In genomic region chr22:22061085-22062077, GRCh38 we compare ENCODE assay signal across 1 cellular context.
TF ChIP-seq lines count a peak whose summit lies in the region.

No MANE protein-coding gene starts in this region.

TF ChIP-seq in K562, 482 proteins besides CTCF, POLR2A, EP300 and RAD21 (continued from another document and continues in another):
- TF ChIP-seq ZNF592 (IDR thresholded peaks at IDR 0.05): no peak
- TF ChIP-seq TBL1XR1 (IDR thresholded peaks at IDR 0.05; ENCODE audit: low read length in 2 of 2): peak in 1 of 2 experiments; percentile 61; a peak in 1 of 4 replicates
- peak; percentile 66 for TF ChIP-seq CEBPG (CRISPR knock-in tag; IDR thresholded peaks at IDR 0.05)
- no peak for TF ChIP-seq CEBPG (tag; conservative IDR thresholded peaks at IDR 0.05 in 1 of 2, IDR thresholded peaks at IDR 0.05 in 1 of 2)
- no peak for TF ChIP-seq MTA3 (IDR thresholded peaks at IDR 0.05; ENCODE audit: borderline replicate concordance)
- TF ChIP-seq, protein P1, sequence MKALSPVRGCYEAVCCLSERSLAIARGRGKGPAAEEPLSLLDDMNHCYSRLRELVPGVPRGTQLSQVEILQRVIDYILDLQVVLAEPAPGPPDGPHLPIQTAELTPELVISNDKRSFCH (CRISPR knock-in tag; IDR thresholded peaks at IDR 0.05): no peak
- TF ChIP-seq, protein P1 (tag; IDR thresholded peaks at IDR 0.05): 0 out of 2 replicates have a peak, but pooled peaks have one; percentile 47
- TF ChIP-seq ZFP1 (CRISPR knock-in tag; IDR thresholded peaks at IDR 0.05): no peak
- no peak for TF ChIP-seq SFPQ (IDR thresholded peaks at IDR 0.05; ENCODE audit: low read depth, low read length)
- TF ChIP-seq, protein P2, sequence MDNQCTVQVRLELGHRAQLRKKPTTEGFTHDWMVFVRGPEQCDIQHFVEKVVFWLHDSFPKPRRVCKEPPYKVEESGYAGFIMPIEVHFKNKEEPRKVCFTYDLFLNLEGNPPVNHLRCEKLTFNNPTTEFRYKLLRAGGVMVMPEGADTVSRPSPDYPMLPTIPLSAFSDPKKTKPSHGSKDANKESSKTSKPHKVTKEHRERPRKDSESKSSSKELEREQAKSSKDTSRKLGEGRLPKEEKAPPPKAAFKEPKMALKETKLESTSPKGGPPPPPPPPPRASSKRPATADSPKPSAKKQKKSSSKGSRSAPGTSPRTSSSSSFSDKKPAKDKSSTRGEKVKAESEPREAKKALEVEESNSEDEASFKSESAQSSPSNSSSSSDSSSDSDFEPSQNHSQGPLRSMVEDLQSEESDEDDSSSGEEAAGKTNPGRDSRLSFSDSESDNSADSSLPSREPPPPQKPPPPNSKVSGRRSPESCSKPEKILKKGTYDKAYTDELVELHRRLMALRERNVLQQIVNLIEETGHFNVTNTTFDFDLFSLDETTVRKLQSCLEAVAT (IDR thresholded peaks at IDR 0.05): no peak
- TF ChIP-seq ZC3H8 (IDR thresholded peaks at IDR 0.05): no peak
- no peak for TF ChIP-seq POLR2AphosphoS5 (IDR thresholded peaks at IDR 0.05; ENCODE audit: control insufficient read depth, insufficient read depth, low read depth, low read length)
- TF ChIP-seq NCOR1 (IDR thresholded peaks at IDR 0.05): no peak
- peak; percentile 77; the same call in 1 of the 2 replicates for TF ChIP-seq ZNF133 (CRISPR knock-in tag; IDR thresholded peaks at IDR 0.05)
- TF ChIP-seq ZNF785 (CRISPR knock-in tag; IDR thresholded peaks at IDR 0.05): no peak
- TF ChIP-seq ZNF655 (CRISPR knock-in tag; IDR thresholded peaks at IDR 0.05): no peak
- no peak for TF ChIP-seq NEUROD1 (IDR thresholded peaks at IDR 0.05; ENCODE audit: borderline replicate concordance, low read depth, low read length, partially characterized antibody)
- TF ChIP-seq, protein P3, sequence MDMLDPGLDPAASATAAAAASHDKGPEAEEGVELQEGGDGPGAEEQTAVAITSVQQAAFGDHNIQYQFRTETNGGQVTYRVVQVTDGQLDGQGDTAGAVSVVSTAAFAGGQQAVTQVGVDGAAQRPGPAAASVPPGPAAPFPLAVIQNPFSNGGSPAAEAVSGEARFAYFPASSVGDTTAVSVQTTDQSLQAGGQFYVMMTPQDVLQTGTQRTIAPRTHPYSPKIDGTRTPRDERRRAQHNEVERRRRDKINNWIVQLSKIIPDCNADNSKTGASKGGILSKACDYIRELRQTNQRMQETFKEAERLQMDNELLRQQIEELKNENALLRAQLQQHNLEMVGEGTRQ (CRISPR knock-in tag; IDR thresholded peaks at IDR 0.05): no peak; the same call in 1 of the 2 replicates
- 0 out of 4 replicates have a peak, but pooled peaks of 1 of the 2 experiments have one; percentile 54 for TF ChIP-seq UBTF (IDR thresholded peaks at IDR 0.05; ENCODE audit: borderline replicate concordance in 1 of 2, low read depth in 2 of 2, low read length in 2 of 2)
- TF ChIP-seq TEAD4 (IDR thresholded peaks at IDR 0.05; ENCODE audit: low read length): no peak
- no peak for TF ChIP-seq TEAD4 (CRISPR knock-in tag; IDR thresholded peaks at IDR 0.05; ENCODE audit: borderline replicate concordance)
- no peak for TF ChIP-seq REST (CRISPR knock-in tag; IDR thresholded peaks at IDR 0.05; ENCODE audit: low read depth)
- TF ChIP-seq, protein P4, sequence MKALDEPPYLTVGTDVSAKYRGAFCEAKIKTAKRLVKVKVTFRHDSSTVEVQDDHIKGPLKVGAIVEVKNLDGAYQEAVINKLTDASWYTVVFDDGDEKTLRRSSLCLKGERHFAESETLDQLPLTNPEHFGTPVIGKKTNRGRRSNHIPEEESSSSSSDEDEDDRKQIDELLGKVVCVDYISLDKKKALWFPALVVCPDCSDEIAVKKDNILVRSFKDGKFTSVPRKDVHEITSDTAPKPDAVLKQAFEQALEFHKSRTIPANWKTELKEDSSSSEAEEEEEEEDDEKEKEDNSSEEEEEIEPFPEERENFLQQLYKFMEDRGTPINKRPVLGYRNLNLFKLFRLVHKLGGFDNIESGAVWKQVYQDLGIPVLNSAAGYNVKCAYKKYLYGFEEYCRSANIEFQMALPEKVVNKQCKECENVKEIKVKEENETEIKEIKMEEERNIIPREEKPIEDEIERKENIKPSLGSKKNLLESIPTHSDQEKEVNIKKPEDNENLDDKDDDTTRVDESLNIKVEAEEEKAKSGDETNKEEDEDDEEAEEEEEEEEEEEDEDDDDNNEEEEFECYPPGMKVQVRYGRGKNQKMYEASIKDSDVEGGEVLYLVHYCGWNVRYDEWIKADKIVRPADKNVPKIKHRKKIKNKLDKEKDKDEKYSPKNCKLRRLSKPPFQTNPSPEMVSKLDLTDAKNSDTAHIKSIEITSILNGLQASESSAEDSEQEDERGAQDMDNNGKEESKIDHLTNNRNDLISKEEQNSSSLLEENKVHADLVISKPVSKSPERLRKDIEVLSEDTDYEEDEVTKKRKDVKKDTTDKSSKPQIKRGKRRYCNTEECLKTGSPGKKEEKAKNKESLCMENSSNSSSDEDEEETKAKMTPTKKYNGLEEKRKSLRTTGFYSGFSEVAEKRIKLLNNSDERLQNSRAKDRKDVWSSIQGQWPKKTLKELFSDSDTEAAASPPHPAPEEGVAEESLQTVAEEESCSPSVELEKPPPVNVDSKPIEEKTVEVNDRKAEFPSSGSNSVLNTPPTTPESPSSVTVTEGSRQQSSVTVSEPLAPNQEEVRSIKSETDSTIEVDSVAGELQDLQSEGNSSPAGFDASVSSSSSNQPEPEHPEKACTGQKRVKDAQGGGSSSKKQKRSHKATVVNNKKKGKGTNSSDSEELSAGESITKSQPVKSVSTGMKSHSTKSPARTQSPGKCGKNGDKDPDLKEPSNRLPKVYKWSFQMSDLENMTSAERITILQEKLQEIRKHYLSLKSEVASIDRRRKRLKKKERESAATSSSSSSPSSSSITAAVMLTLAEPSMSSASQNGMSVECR (CRISPR knock-in tag; IDR thresholded peaks at IDR 0.05): no peak
- TF ChIP-seq CHD2 (IDR thresholded peaks at IDR 0.05; ENCODE audit: low read depth, low read length): no peak
- TF ChIP-seq ZFPM2 (CRISPR knock-in tag; IDR thresholded peaks at IDR 0.05): no peak
- no peak; the same call in 1 of the 2 replicates for TF ChIP-seq ZNF561 (CRISPR knock-in tag; conservative IDR thresholded peaks at IDR 0.05)
- TF ChIP-seq ZNF431 (CRISPR knock-in tag; IDR thresholded peaks at IDR 0.05): no peak; the same call in 1 of the 2 replicates
- TF ChIP-seq TCFL5 (CRISPR knock-in tag; conservative IDR thresholded peaks at IDR 0.05): no peak
- TF ChIP-seq TRIM24 (IDR thresholded peaks at IDR 0.05): no peak
- no peak for TF ChIP-seq HCFC1 (IDR thresholded peaks at IDR 0.05; ENCODE audit: low read depth, low read length)
- no peak; the same call in 1 of the 2 replicates for TF ChIP-seq ZNF263 (CRISPR knock-in tag; IDR thresholded peaks at IDR 0.05; ENCODE audit: borderline replicate concordance)
- no peak for TF ChIP-seq EWSR1 (IDR thresholded peaks at IDR 0.05; ENCODE audit: borderline replicate concordance, low read depth, partially characterized antibody)
- TF ChIP-seq, protein P5, sequence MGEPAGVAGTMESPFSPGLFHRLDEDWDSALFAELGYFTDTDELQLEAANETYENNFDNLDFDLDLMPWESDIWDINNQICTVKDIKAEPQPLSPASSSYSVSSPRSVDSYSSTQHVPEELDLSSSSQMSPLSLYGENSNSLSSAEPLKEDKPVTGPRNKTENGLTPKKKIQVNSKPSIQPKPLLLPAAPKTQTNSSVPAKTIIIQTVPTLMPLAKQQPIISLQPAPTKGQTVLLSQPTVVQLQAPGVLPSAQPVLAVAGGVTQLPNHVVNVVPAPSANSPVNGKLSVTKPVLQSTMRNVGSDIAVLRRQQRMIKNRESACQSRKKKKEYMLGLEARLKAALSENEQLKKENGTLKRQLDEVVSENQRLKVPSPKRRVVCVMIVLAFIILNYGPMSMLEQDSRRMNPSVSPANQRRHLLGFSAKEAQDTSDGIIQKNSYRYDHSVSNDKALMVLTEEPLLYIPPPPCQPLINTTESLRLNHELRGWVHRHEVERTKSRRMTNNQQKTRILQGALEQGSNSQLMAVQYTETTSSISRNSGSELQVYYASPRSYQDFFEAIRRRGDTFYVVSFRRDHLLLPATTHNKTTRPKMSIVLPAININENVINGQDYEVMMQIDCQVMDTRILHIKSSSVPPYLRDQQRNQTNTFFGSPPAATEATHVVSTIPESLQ (CRISPR knock-in tag; IDR thresholded peaks at IDR 0.05): no peak
